11 cellular contexts compared by ENCODE assay signal in genomic region chr5:41433552-41434181, GRCh38.
DNase-seq lines count a peak whose midpoint lies in the region; ATAC-seq and TF ChIP-seq lines count a peak whose summit lies in the region.
"Had no signal": no experiment of that assay in that cellular context is flagged by ENCODE, and none has a peak within 500 bp of the region (broad histone marks: within the 10 kb centered on the region; RNA-seq: fewer than 3 reads in every experiment).

No MANE protein-coding gene starts in this region.

- H3K9ac ChIP-seq in smooth muscle cell (ENCODE audit: low read depth), result no peak overlapping the region

- H2AFZ ChIP-seq in smooth muscle cell (ENCODE audit: low read depth), result no peak overlapping the region

- H3K4me3 Mint-ChIP-seq in natural killer cell treated with Interleukin-12 subunit alpha and Interleukin-12 subunit beta and Interleukin-15 and Interleukin-18, amount 100 ng/mL, for 72 hours, result no peak overlapping the region
- H3K4me3 Mint-ChIP-seq: CD4-positive, CD25-positive, alpha-beta regulatory T cell had no signal

- H3K4me2 ChIP-seq in smooth muscle cell, result no peak overlapping the region

- ATAC-seq in heart right ventricle (no peak), left cardiac atrium (no peak), HG03196 (IDR thresholded peaks at IDR 0.05; ENCODE audit: unreplicated experiment) (no peak), GM19035 (IDR thresholded peaks at IDR 0.05; ENCODE audit: unreplicated experiment) (no peak)
- no peak for ATAC-seq in natural killer cell treated with Interleukin-12 subunit alpha and Interleukin-12 subunit beta and Interleukin-15 and Interleukin-18, amount 100 ng/mL, for 72 hours

- no peaks in the 10 kb centered on the region for H4K20me1 ChIP-seq in smooth muscle cell (ENCODE audit: low read depth)

- 71 to 72% methylated on average over 4 of the region's 4 CpGs for WGBS in heart right ventricle, 2 donors
- 53% methylated on average over 4 of the region's 4 CpGs for WGBS in smooth muscle cell (ENCODE audit: low lambda C conversion rate)

- no peaks in the 10 kb centered on the region for H3K9me3 ChIP-seq in heart right ventricle
- no peaks in the 10 kb centered on the region for H3K9me3 ChIP-seq in smooth muscle cell (replicated peaks; ENCODE audit: low read depth)

- H3K27ac ChIP-seq in heart right ventricle (no peak overlapping the region), smooth muscle cell (ENCODE audit: low read depth) (no peak overlapping the region)
- H3K27ac ChIP-seq: SK-N-MC had no signal

- H3K36me3 ChIP-seq in heart right ventricle, result no peaks in the 10 kb centered on the region
- H3K36me3 ChIP-seq in smooth muscle cell (ENCODE audit: low read depth), result no peaks in the 10 kb centered on the region

- H3K27me3 ChIP-seq in heart right ventricle (no peaks in the 10 kb centered on the region), smooth muscle cell (ENCODE audit: low read depth) (no peaks in the 10 kb centered on the region)

- H3K4me3 ChIP-seq in heart right ventricle (no peak overlapping the region), epithelial cell of esophagus (ENCODE audit: low read length) (no peak overlapping the region), smooth muscle cell (no peak overlapping the region)
- H3K4me3 ChIP-seq: SK-N-MC had no signal

- intact Hi-C loops in heart right ventricle (cut with DNase I), result no loop called here
- intact Hi-C loops in left cardiac atrium (cut with DNase I), result no loop called here

- H3K36me3 Mint-ChIP-seq in natural killer cell treated with Interleukin-12 subunit alpha and Interleukin-12 subunit beta and Interleukin-15 and Interleukin-18, amount 100 ng/mL, for 72 hours, result no peaks in the 10 kb centered on the region
- H3K36me3 Mint-ChIP-seq: CD4-positive, CD25-positive, alpha-beta regulatory T cell had no signal

- H3K27me3 Mint-ChIP-seq in natural killer cell treated with Interleukin-12 subunit alpha and Interleukin-12 subunit beta and Interleukin-15 and Interleukin-18, amount 100 ng/mL, for 72 hours, result no peaks in the 10 kb centered on the region
- H3K27me3 Mint-ChIP-seq: CD4-positive, CD25-positive, alpha-beta regulatory T cell had no signal

- H3K9me3 Mint-ChIP-seq in natural killer cell treated with Interleukin-12 subunit alpha and Interleukin-12 subunit beta and Interleukin-15 and Interleukin-18, amount 100 ng/mL, for 72 hours, result peaks cover 7% of the 10 kb centered on the region

- TF ChIP-seq CTCF in heart right ventricle (IDR thresholded peaks at IDR 0.05) (peak in 6 of 9 donors; percentile 12 to 34 (median 26)), epithelial cell of esophagus (IDR thresholded peaks at IDR 0.05; ENCODE audit: insufficient read depth, low read depth, low read length, missing control alignments) (peak; percentile 58), smooth muscle cell (IDR thresholded peaks at IDR 0.05; ENCODE audit: borderline replicate concordance, insufficient read depth, poor library complexity, severe bottlenecking) (peak; percentile 35)

- H3K4me1 ChIP-seq in heart right ventricle, result peaks cover 0 to 29% (median 11%) of the 10 kb centered on the region in 9 donors
- no peaks in the 10 kb centered on the region for H3K4me1 ChIP-seq in smooth muscle cell (ENCODE audit: low read depth)

- DNase-seq in heart right ventricle (no peak), left cardiac atrium (no peak), NCI-H748 treated with DMSO at 0.1 percent for 48 hours (lab: John Stamatoyannopoulos, UW) (peak; percentile 19), epithelial cell of esophagus (ENCODE audit: low read depth) (peak; percentile 32), smooth muscle cell (lab: John Stamatoyannopoulos, UW; ENCODE audit: unreplicated experiment) (no peak)
- DNase-seq in natural killer cell treated with Interleukin-12 subunit alpha and Interleukin-12 subunit beta and Interleukin-15 and Interleukin-18, amount 100 ng/mL, for 72 hours (ENCODE audit: low spot score), result no peak
- DNase-seq: CD4-positive, CD25-positive, alpha-beta regulatory T cell; stimulated activated CD4-positive, alpha-beta T cell treated with anti-CD3 and anti-CD28 coated beads, Interleukin-4, amount 100 ng/mL, for 4 hours had no signal

- no peaks in the 10 kb centered on the region for H3K79me2 ChIP-seq in smooth muscle cell (ENCODE audit: low read depth)

- no peaks in the 10 kb centered on the region for H3F3A ChIP-seq in smooth muscle cell (ENCODE audit: low read depth)

- no peaks in the 10 kb centered on the region for H3K4me1 Mint-ChIP-seq in natural killer cell treated with Interleukin-12 subunit alpha and Interleukin-12 subunit beta and Interleukin-15 and Interleukin-18, amount 100 ng/mL, for 72 hours (ENCODE audit: low read depth in 2 of 2)
- H3K4me1 Mint-ChIP-seq: CD4-positive, CD25-positive, alpha-beta regulatory T cell had no signal

- H3K27ac Mint-ChIP-seq in natural killer cell treated with Interleukin-12 subunit alpha and Interleukin-12 subunit beta and Interleukin-15 and Interleukin-18, amount 100 ng/mL, for 72 hours, result no peak overlapping the region
- H3K27ac Mint-ChIP-seq: CD4-positive, CD25-positive, alpha-beta regulatory T cell had no signal

Comparison
In these comparisons a context has a peak if more than half of its experiments do, and no peak if none do; other contexts are left out.
1. DNase-seq: peak in NCI-H748 treated with DMSO at 0.1 percent for 48 hours (single experiment) and epithelial cell of esophagus (single experiment); none in heart right ventricle (0 of 2), left cardiac atrium (single experiment), smooth muscle cell (single experiment) and natural killer cell treated with Interleukin-12 subunit alpha and Interleukin-12 subunit beta and Interleukin-15 and Interleukin-18, amount 100 ng/mL, for 72 hours (single experiment).
2. Peak in every context shown above with its lines, with median percentiles within 50 percentile points of each other: CTCF ChIP-seq.